In genomic region chr1:20426923-20427322, GRCh38 we compare ENCODE assay signal across 1 cellular context.
TF ChIP-seq lines count a peak whose summit lies in the region.

No MANE protein-coding gene starts in this region.

TF ChIP-seq in WTC11, 78 proteins besides CTCF, POLR2A, EP300 and RAD21 (continued from another document):
- TF ChIP-seq FOXK1 (CRISPR knock-in tag; IDR thresholded peaks at IDR 0.05), result no peak
- TF ChIP-seq RORB (CRISPR knock-in tag; IDR thresholded peaks at IDR 0.05), result no peak
- no peak for TF ChIP-seq MXD4 (CRISPR knock-in tag; IDR thresholded peaks at IDR 0.05; ENCODE audit: borderline replicate concordance)
- no peak for TF ChIP-seq SMAD4 (CRISPR knock-in tag; IDR thresholded peaks at IDR 0.05)
